20 cellular contexts compared by ENCODE assay signal in genomic region chr11:29317669-29318068, GRCh38.
"Had no signal": no experiment of that assay in that cellular context is flagged by ENCODE, and none has a peak within 500 bp of the region (broad histone marks: within the 10 kb centered on the region; RNA-seq: fewer than 3 reads in every experiment).

No MANE protein-coding gene starts in this region.

- H3K9me3 ChIP-seq: prostate gland, suprapubic skin had no signal

- H3K4me3 ChIP-seq: prostate gland, smooth muscle cell, suprapubic skin had no signal

- H3K27ac ChIP-seq: prostate gland, suprapubic skin had no signal

- H3K27ac Mint-ChIP-seq: activated CD4-positive, alpha-beta T cell treated with anti-CD3 and anti-CD28 coated beads, Interleukin-2, amount 10 ng/mL, durations not matched to agents 24 days and 14 days; activated CD8-positive, alpha-beta T cell treated with anti-CD3 and anti-CD28 coated beads, Interleukin-2, amount 10 ng/mL, durations not matched to agents 7 days and 5 days; activated naive CD8-positive, alpha-beta T cell; nephron progenitor cell; type B pancreatic cell; WTC11 had no signal

- H3K4me1 ChIP-seq: prostate gland, suprapubic skin had no signal

- H3K4me3 Mint-ChIP-seq: activated CD4-positive, alpha-beta T cell treated with anti-CD3 and anti-CD28 coated beads, Interleukin-2, amount 10 ng/mL, durations not matched to agents 24 days and 14 days; activated CD8-positive, alpha-beta T cell treated with anti-CD3 and anti-CD28 coated beads, Interleukin-2, amount 10 ng/mL, durations not matched to agents 7 days and 5 days; activated naive CD8-positive, alpha-beta T cell; nephron progenitor cell; type B pancreatic cell; WTC11 had no signal

- H3K4me1 Mint-ChIP-seq: activated CD4-positive, alpha-beta T cell treated with anti-CD3 and anti-CD28 coated beads, Interleukin-2, amount 10 ng/mL, durations not matched to agents 24 days and 14 days; nephron progenitor cell; WTC11 had no signal

- H3K36me3 Mint-ChIP-seq: activated naive CD8-positive, alpha-beta T cell; type B pancreatic cell; WTC11 had no signal

- H3K36me3 ChIP-seq: prostate gland, suprapubic skin had no signal

- ATAC-seq: activated CD8-positive, alpha-beta T cell treated with anti-CD3 and anti-CD28 coated beads, Interleukin-2, amount 10 ng/mL, durations not matched to agents 7 days and 5 days; right cardiac atrium; stimulated activated naive CD8-positive, alpha-beta T cell treated with anti-CD3 and anti-CD28 coated beads, Interleukin-15, Interleukin-2, amounts not matched to agents 100 U/mL and 50 U/mL, for 24 hours; WTC11 had no signal

- H3K9me3 Mint-ChIP-seq: activated CD4-positive, alpha-beta T cell treated with anti-CD3 and anti-CD28 coated beads, Interleukin-2, amount 10 ng/mL, durations not matched to agents 24 days and 14 days; nephron progenitor cell; type B pancreatic cell; WTC11 had no signal

- DNase-seq: activated CD4-positive, alpha-beta T cell treated with anti-CD3 and anti-CD28 coated beads, Interleukin-2, amount 10 ng/mL, durations not matched to agents 24 days and 14 days; activated CD8-positive, alpha-beta memory T cell treated with anti-CD3 and anti-CD28 coated beads, Interleukin-2, amount 50 U/mL, for 4 hours; activated CD8-positive, alpha-beta T cell treated with anti-CD3 and anti-CD28 coated beads, Interleukin-2, amount 10 ng/mL, durations not matched to agents 7 days and 5 days; activated effector memory CD4-positive, alpha-beta T cell treated with anti-CD3 and anti-CD28 coated beads, Interleukin-2, amount 50 U/mL, for 16 hours; activated T-cell treated with anti-CD3 and anti-CD28 coated beads, Interleukin-2, amount 50 U/mL, for 48 hours; anterior cingulate cortex; foreskin melanocyte; nephron progenitor cell; occipital lobe; right cardiac atrium; stimulated activated CD4-positive, alpha-beta T cell treated with anti-CD3 and anti-CD28 coated beads, Interleukin-4, amount 100 ng/mL, for 4 hours; stimulated activated CD8-positive, alpha-beta memory T cell treated with anti-CD3 and anti-CD28 coated beads, Interleukin-4, amount 100 ng/mL, for 48 hours; stimulated activated naive CD8-positive, alpha-beta T cell treated with anti-CD3 and anti-CD28 coated beads, Interleukin-15, Interleukin-2, amounts not matched to agents 100 U/mL and 50 U/mL, for 24 hours; T-helper 2 cell had no signal

- H3K27me3 Mint-ChIP-seq: activated CD4-positive, alpha-beta T cell treated with anti-CD3 and anti-CD28 coated beads, Interleukin-2, amount 10 ng/mL, durations not matched to agents 24 days and 14 days; activated naive CD8-positive, alpha-beta T cell; type B pancreatic cell had no signal

- H3K27me3 ChIP-seq: suprapubic skin had no signal
